ENCODE assay signal across 1 cellular context in genomic region chr10:14837756-14838581, GRCh38.
A peak's percentile ranks its signal among the peaks of the same experiment; 100 is the strongest.
TF ChIP-seq lines count a peak whose summit lies in the region.

TSS of gene CDNF (minus strand) at chr10:14838037. CDS start at chr10:14837946, 91 bp downstream.
TSS of gene HSPA14 (plus strand) at chr10:14838306. CDS start at chr10:14838403, 97 bp downstream.
A gene with protein sequence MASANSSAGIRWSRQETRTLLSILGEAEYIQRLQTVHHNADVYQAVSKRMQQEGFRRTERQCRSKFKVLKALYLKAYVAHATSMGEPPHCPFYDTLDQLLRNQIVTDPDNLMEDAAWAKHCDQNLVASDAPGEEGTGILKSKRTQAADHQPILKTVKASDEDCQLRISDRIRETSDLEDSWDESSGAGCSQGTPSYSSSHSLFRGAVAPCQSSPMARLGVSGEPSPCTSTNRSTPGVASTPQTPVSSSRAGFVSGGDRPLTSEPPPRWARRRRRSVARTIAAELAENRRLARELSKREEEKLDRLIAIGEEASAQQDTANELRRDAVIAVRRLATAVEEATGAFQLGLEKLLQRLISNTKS (plus strand): TSS chr10:14838306. CDS start chr10:14842285, 3,979 bp downstream.

TF ChIP-seq in GM12878, 131 proteins besides CTCF, POLR2A, EP300 and RAD21 (continued from another document and continues in another):
- TF ChIP-seq ATF3 (IDR thresholded peaks at IDR 0.05; ENCODE audit: borderline replicate concordance, extremely low read depth, low read depth, low read length) (no peak), RELA (IDR thresholded peaks at IDR 0.05; ENCODE audit: borderline replicate concordance, partially characterized antibody) (peak; percentile 62), RELB (IDR thresholded peaks at IDR 0.05; ENCODE audit: low read depth) (no peak; the same call in 1 of the 2 replicates), NBN (IDR thresholded peaks at IDR 0.05) (peak; percentile 79; the same call in 1 of the 2 replicates), CBFB (IDR thresholded peaks at IDR 0.05; ENCODE audit: low read depth) (0 out of 2 replicates have a peak, but pooled peaks have one; percentile 21), ZNF622 (IDR thresholded peaks at IDR 0.05) (no peak), RB1 (IDR thresholded peaks at IDR 0.05; ENCODE audit: borderline replicate concordance) (peak; percentile 46; the same call in 1 of the 2 replicates), MXI1 (IDR thresholded peaks at IDR 0.05; ENCODE audit: low read depth, low read length) (peak; percentile 85), FOS (IDR thresholded peaks at IDR 0.05; ENCODE audit: borderline replicate concordance, extremely low read depth, insufficient read length) (peak; percentile 12), KLF5 (IDR thresholded peaks at IDR 0.05; ENCODE audit: partially characterized antibody) (no peak), MTA2 (IDR thresholded peaks at IDR 0.05; ENCODE audit: low read depth) (no peak), CEBPZ (IDR thresholded peaks at IDR 0.05; ENCODE audit: low read depth, low read length) (no peak), NR2F1 (conservative IDR thresholded peaks at IDR 0.05) (0 out of 2 replicates have a peak, but pooled peaks have one; percentile 19), ZNF274 (IDR thresholded peaks at IDR 0.05; ENCODE audit: insufficient read depth, insufficient read length) (no peak), MYB (IDR thresholded peaks at IDR 0.05; ENCODE audit: borderline replicate concordance, low read depth, low read length) (no peak), CBX3 (IDR thresholded peaks at IDR 0.05; ENCODE audit: borderline replicate concordance, low read depth) (no peak), CHD1 (IDR thresholded peaks at IDR 0.05; ENCODE audit: low read depth, low read length) (no peak), SRF (IDR thresholded peaks at IDR 0.05; ENCODE audit: low read depth in 2 of 2, low read length in 2 of 2) (no peak), E4F1 (IDR thresholded peaks at IDR 0.05; ENCODE audit: borderline replicate concordance, partially characterized antibody) (no peak), FOXK2 (IDR thresholded peaks at IDR 0.05) (no peak), RAD51 (IDR thresholded peaks at IDR 0.05) (no peak), CHD4 (IDR thresholded peaks at IDR 0.05) (no peak), SIN3A (IDR thresholded peaks at IDR 0.05; ENCODE audit: low read depth, low read length) (peak; percentile 57; the same call in 1 of the 2 replicates), ZBTB4 (CRISPR knock-in tag; IDR thresholded peaks at IDR 0.05) (no peak), MYC (IDR thresholded peaks at IDR 0.05; ENCODE audit: insufficient read depth, insufficient read length, insufficient replicate concordance, low read length, severe bottlenecking) (no peak), HCFC1 (IDR thresholded peaks at IDR 0.05; ENCODE audit: low read length) (peak; percentile 45; the same call in 1 of the 2 replicates), BHLHE40 (IDR thresholded peaks at IDR 0.05; ENCODE audit: borderline replicate concordance in 1 of 2, low read depth in 2 of 2, low read length in 1 of 2) (peak; percentile 83 to 90), FOXM1 (IDR thresholded peaks at IDR 0.05; ENCODE audit: low read depth, low read length) (no peak)
- TF ChIP-seq, protein P1, sequence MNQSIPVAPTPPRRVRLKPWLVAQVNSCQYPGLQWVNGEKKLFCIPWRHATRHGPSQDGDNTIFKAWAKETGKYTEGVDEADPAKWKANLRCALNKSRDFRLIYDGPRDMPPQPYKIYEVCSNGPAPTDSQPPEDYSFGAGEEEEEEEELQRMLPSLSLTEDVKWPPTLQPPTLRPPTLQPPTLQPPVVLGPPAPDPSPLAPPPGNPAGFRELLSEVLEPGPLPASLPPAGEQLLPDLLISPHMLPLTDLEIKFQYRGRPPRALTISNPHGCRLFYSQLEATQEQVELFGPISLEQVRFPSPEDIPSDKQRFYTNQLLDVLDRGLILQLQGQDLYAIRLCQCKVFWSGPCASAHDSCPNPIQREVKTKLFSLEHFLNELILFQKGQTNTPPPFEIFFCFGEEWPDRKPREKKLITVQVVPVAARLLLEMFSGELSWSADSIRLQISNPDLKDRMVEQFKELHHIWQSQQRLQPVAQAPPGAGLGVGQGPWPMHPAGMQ (IDR thresholded peaks at IDR 0.05; ENCODE audit: borderline replicate concordance), result no peak
- TF ChIP-seq, protein P2, sequence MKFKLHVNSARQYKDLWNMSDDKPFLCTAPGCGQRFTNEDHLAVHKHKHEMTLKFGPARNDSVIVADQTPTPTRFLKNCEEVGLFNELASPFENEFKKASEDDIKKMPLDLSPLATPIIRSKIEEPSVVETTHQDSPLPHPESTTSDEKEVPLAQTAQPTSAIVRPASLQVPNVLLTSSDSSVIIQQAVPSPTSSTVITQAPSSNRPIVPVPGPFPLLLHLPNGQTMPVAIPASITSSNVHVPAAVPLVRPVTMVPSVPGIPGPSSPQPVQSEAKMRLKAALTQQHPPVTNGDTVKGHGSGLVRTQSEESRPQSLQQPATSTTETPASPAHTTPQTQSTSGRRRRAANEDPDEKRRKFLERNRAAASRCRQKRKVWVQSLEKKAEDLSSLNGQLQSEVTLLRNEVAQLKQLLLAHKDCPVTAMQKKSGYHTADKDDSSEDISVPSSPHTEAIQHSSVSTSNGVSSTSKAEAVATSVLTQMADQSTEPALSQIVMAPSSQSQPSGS (IDR thresholded peaks at IDR 0.05; ENCODE audit: low read length), result no peak
- TF ChIP-seq, protein P3, sequence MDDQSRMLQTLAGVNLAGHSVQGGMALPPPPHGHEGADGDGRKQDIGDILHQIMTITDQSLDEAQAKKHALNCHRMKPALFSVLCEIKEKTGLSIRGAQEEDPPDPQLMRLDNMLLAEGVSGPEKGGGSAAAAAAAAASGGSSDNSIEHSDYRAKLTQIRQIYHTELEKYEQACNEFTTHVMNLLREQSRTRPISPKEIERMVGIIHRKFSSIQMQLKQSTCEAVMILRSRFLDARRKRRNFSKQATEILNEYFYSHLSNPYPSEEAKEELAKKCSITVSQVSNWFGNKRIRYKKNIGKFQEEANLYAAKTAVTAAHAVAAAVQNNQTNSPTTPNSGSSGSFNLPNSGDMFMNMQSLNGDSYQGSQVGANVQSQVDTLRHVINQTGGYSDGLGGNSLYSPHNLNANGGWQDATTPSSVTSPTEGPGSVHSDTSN (IDR thresholded peaks at IDR 0.05; ENCODE audit: insufficient replicate concordance, low read depth, low read length), result peak; percentile 79
- TF ChIP-seq, protein P4, sequence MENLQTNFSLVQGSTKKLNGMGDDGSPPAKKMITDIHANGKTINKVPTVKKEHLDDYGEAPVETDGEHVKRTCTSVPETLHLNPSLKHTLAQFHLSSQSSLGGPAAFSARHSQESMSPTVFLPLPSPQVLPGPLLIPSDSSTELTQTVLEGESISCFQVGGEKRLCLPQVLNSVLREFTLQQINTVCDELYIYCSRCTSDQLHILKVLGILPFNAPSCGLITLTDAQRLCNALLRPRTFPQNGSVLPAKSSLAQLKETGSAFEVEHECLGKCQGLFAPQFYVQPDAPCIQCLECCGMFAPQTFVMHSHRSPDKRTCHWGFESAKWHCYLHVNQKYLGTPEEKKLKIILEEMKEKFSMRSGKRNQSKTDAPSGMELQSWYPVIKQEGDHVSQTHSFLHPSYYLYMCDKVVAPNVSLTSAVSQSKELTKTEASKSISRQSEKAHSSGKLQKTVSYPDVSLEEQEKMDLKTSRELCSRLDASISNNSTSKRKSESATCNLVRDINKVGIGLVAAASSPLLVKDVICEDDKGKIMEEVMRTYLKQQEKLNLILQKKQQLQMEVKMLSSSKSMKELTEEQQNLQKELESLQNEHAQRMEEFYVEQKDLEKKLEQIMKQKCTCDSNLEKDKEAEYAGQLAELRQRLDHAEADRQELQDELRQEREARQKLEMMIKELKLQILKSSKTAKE (IDR thresholded peaks at IDR 0.05; ENCODE audit: low read depth, poor library complexity, severe bottlenecking), result no peak
- TF ChIP-seq, protein P5, sequence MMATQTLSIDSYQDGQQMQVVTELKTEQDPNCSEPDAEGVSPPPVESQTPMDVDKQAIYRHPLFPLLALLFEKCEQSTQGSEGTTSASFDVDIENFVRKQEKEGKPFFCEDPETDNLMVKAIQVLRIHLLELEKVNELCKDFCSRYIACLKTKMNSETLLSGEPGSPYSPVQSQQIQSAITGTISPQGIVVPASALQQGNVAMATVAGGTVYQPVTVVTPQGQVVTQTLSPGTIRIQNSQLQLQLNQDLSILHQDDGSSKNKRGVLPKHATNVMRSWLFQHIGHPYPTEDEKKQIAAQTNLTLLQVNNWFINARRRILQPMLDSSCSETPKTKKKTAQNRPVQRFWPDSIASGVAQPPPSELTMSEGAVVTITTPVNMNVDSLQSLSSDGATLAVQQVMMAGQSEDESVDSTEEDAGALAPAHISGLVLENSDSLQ (IDR thresholded peaks at IDR 0.05), result peak; percentile 95
